ENCODE assay signal across 8 cellular contexts in the genomic region with DNA sequence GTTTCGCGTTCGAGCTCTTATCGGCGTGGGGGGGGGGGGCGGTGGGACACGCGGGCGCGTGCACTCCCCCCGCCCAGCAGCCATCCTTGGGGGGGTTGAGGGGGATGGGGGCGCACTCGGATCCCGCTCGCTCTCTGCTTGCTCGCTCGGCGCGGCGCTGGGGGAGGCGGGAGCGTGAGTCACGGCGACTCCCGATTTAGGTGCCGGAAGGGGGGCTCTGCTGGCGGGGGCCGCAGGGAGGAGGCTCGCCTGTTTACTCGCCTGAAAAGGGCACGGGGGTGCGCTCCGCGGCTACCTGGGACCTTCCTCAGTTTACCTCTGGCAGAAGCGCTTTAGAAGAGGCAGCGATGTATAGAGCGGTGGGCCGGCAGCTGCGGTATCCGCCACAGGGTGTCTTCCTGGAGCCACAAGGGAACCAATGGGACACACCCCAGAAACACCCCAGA. TPM values are rescaled to one million over a fixed set of nuclear protein-coding genes. Genes with fewer than 3 reads are reported as not detected.
DNase-seq lines count a peak whose midpoint lies in the region; ATAC-seq and TF ChIP-seq lines count a peak whose summit lies in the region.

No MANE protein-coding gene starts in this region.

- H3K4me1 Mint-ChIP-seq in Calu3 (ENCODE audit: low read depth, unreplicated experiment), result peaks cover 18% of the 10 kb centered on the region
- H3K4me1 Mint-ChIP-seq in brain, result peaks cover 46% of the 10 kb centered on the region
- H3K4me1 Mint-ChIP-seq in nephron, result peaks cover 36% of the 10 kb centered on the region

- BruUV-seq in Calu3 (replicated peaks; lab: Mats Ljungman, UMichigan), result no TSS peak

- TF ChIP-seq RAD21 in Ishikawa (IDR thresholded peaks at IDR 0.05; ENCODE audit: low read depth), result no peak

- H3K4me3 Mint-ChIP-seq in Calu3 (ENCODE audit: low read depth, unreplicated experiment) (peak overlapping the region; percentile 43), brain (peak overlapping the region; percentile 85 to 89 (median 86)), nephron (peak overlapping the region; percentile 74 to 90 (median 79))

- no peak overlapping the region for H3K27ac Mint-ChIP-seq in Calu3 (ENCODE audit: unreplicated experiment)
- H3K27ac Mint-ChIP-seq in brain, result peak overlapping the region in 4 of 5 experiments; percentile 18 to 78 (median 64)
- H3K27ac Mint-ChIP-seq in nephron, result no peak overlapping the region

- TF ChIP-seq CTCF in Calu3 (IDR thresholded peaks at IDR 0.05; ENCODE audit: unreplicated experiment) (no peak), brain (conservative IDR thresholded peaks at IDR 0.05) (no peak), nephron (IDR thresholded peaks at IDR 0.05; ENCODE audit: unreplicated experiment in 3 of 3) (no peak)

- intact Hi-C loops in Calu3 (cut with micrococcal nuclease; ENCODE audit: unreplicated experiment), result no loop called here

- DNase-seq in Calu3 (no peak), kidney glomerular epithelial cell (lab: John Stamatoyannopoulos, UW) (no peak)

- CTCF ChIA-PET in Calu3 (lab: Charles Lee), result no interaction called here

- no peak for TF ChIP-seq EP300 in Ishikawa (IDR thresholded peaks at IDR 0.05; ENCODE audit: borderline replicate concordance)

- peaks cover 13% of the 10 kb centered on the region for H3K36me3 Mint-ChIP-seq in Calu3 (ENCODE audit: insufficient read depth, unreplicated experiment)
- H3K36me3 Mint-ChIP-seq in brain, result no peaks in the 10 kb centered on the region
- no peaks in the 10 kb centered on the region for H3K36me3 Mint-ChIP-seq in nephron (ENCODE audit: low read depth)

- no peak for ATAC-seq in HG03097 (IDR thresholded peaks at IDR 0.05; ENCODE audit: low FRiP score, unreplicated experiment)
- no peak for ATAC-seq in GM19397 (IDR thresholded peaks at IDR 0.05; ENCODE audit: unreplicated experiment)
- no peak for ATAC-seq in GM18861 (IDR thresholded peaks at IDR 0.05; ENCODE audit: unreplicated experiment)

- no peaks in the 10 kb centered on the region for H3K9me3 Mint-ChIP-seq in Calu3 (ENCODE audit: low read depth, unreplicated experiment)
- H3K9me3 Mint-ChIP-seq in brain, result peaks cover 0 to 9% (median 0%) of the 10 kb centered on the region in 5 experiments
- H3K9me3 Mint-ChIP-seq in nephron, result no peaks in the 10 kb centered on the region

- H3K27me3 Mint-ChIP-seq in Calu3 (ENCODE audit: unreplicated experiment) (peaks cover 68% of the 10 kb centered on the region), brain (peaks cover 87% of the 10 kb centered on the region), nephron (ENCODE audit: low read depth) (peaks cover 90% of the 10 kb centered on the region)

TF ChIP-seq in Ishikawa, 13 proteins besides CTCF, POLR2A, EP300 and RAD21:
- TF ChIP-seq TCF12 (IDR thresholded peaks at IDR 0.05; ENCODE audit: low read depth), result no peak
- peak; percentile 91 for TF ChIP-seq ZBTB7A (IDR thresholded peaks at IDR 0.05; ENCODE audit: low read depth)
- TF ChIP-seq NFIC (IDR thresholded peaks at IDR 0.05), result no peak
- TF ChIP-seq, protein P1, sequence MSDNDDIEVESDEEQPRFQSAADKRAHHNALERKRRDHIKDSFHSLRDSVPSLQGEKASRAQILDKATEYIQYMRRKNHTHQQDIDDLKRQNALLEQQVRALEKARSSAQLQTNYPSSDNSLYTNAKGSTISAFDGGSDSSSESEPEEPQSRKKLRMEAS (IDR thresholded peaks at IDR 0.05), result no peak
- TF ChIP-seq TEAD4 (IDR thresholded peaks at IDR 0.05), result 0 out of 2 replicates have a peak, but pooled peaks have one; percentile 5
- TF ChIP-seq YY1 (IDR thresholded peaks at IDR 0.05; ENCODE audit: low read depth), result no peak
- no peak for TF ChIP-seq CEBPB (IDR thresholded peaks at IDR 0.05)
- no peak for TF ChIP-seq TAF1 (IDR thresholded peaks at IDR 0.05; ENCODE audit: low read depth)
- TF ChIP-seq EGR1 (IDR thresholded peaks at IDR 0.05), result no peak
- TF ChIP-seq REST (IDR thresholded peaks at IDR 0.05; ENCODE audit: low read depth), result no peak

RNA-seq across cellular contexts. Expression of gene PDE4A, which starts 1.1 kb away (rescaled TPM):
- 2.8 and 3.6 TPM in 2 replicates for total RNA-seq in Calu3 (2022)
- 7.4 TPM for polyA plus RNA-seq in brain (ENCODE audit: insufficient read depth, low read depth, low replicate concordance)

RNA-seq across cellular contexts. Expression of gene CDC37, which starts 15.9 kb away (rescaled TPM):
- 181 and 187 TPM in 2 replicates for total RNA-seq in Calu3 (2022)
- polyA plus RNA-seq in brain (ENCODE audit: insufficient read depth, low read depth, low replicate concordance), result 141 TPM

RNA-seq across cellular contexts. Expression of gene TYK2, which starts 38.9 kb away (rescaled TPM):
- total RNA-seq in Calu3 (2022), result 120 and 130 TPM in 2 replicates
- 60.3 TPM for polyA plus RNA-seq in brain (ENCODE audit: insufficient read depth, low read depth, low replicate concordance)

Comparison
In these comparisons a context has a peak if more than half of its experiments do, and no peak if none do; other contexts are left out.
1. H3K27ac Mint-ChIP-seq: peak in brain (4 of 5); none in Calu3 (single experiment) and nephron (0 of 3).
2. Peak in every context shown above with its lines, with median percentiles within 50 percentile points of each other: H3K4me3 Mint-ChIP-seq.